8 cellular contexts compared by ENCODE assay signal in the genomic region with DNA sequence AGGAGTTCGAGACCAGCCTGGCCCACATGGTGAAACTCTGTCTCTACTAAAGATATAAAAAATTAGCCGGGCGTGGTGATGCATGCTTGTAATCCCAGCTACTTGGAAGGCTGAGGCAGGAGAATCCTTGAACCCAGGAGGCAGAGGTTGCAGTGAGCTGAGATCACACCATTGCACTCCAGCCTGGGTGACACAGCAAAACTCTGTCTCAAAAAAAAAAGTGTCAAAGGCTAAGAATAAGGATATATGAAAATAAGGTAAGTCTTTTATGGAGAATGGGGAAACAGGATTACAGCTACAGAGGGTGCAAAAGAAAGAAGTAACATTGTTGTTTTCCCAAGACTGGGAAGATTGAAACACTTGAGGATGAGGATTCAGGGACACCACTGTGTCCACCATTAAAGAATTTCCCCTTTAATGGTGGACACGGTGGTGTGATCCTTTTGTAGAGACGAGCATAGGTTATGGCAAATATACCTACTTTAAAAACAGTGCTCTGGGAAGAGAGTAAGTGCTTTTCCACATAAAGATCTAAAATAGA. TPM values are rescaled to one million over a fixed set of nuclear protein-coding genes. Genes with fewer than 3 reads are reported as not detected.
DNase-seq lines count a peak whose midpoint lies in the region; ATAC-seq and TF ChIP-seq lines count a peak whose summit lies in the region.
"Not testable (repeated sequence)": the region's sequence is repeated elsewhere in the genome, so short reads cannot be mapped to it uniquely, and the experiment has no call there.

No MANE protein-coding gene starts in this region.

- peak overlapping the region; percentile 97 for H3K4me3 Mint-ChIP-seq in CD8-positive, alpha-beta T cell
- H3K4me3 Mint-ChIP-seq in T-cell (peak overlapping the region; percentile 87 to 98 (median 90)), MCF 10A (ENCODE audit: unreplicated experiment) (peak overlapping the region; percentile 97), neural crest cell (peak overlapping the region; percentile 95)
- H3K4me3 Mint-ChIP-seq in activated T-helper 1 cell treated with anti-CD3 and anti-CD28 coated beads, Interleukin-12 subunit alpha, Interleukin-12 subunit beta, Interleukin-2, Interleukin-4 antibody, amounts not matched to agents 30 ng/mL and 10 ng/mL and 1 ng/mL, durations not matched to agents 14 hours and 24 hours and 36 hours = peak overlapping the region; percentile 90

- WGBS in hepatocyte (ENCODE audit: low lambda C conversion rate, missing lambda C conversion rate) = 95% methylated on average over 5 of the region's 5 CpGs

- H3K9me3 ChIP-seq in CD8-positive, alpha-beta T cell (ENCODE audit: low read length); Karpas-422 (ENCODE audit: low read length); hepatocyte (ENCODE audit: low read depth); subcutaneous abdominal adipose tissue (ENCODE audit: control insufficient read depth in 5 of 5, low read length in 5 of 5): not testable (repeated sequence)

- H3K4me1 ChIP-seq in CD8-positive, alpha-beta T cell (ENCODE audit: insufficient read depth, low read length) = peaks cover 26% of the 10 kb centered on the region
- H3K4me1 ChIP-seq in Karpas-422 (ENCODE audit: low read length) = peaks cover 31% of the 10 kb centered on the region
- H3K4me1 ChIP-seq in hepatocyte (ENCODE audit: insufficient read depth) = peaks cover 24% of the 10 kb centered on the region
- H3K4me1 ChIP-seq in subcutaneous abdominal adipose tissue (ENCODE audit: control insufficient read depth in 5 of 5, insufficient read depth in 5 of 5, low read length in 5 of 5) = peaks cover 0 to 54% (median 44%) of the 10 kb centered on the region in 5 donors

- not testable (repeated sequence) for ATAC-seq in CD8-positive, alpha-beta T cell; T-cell (replicated peaks in 1 of 4)

- H2AFZ ChIP-seq in Karpas-422 (ENCODE audit: low read length) (peak overlapping the region; percentile 71; the same call in 1 of the 2 replicates), hepatocyte (peak overlapping the region; percentile 65)

- CTCF ChIA-PET in CD8-positive, alpha-beta T cell (lab: Charles Lee) = interaction anchor here (1.3 to 5.2 kb wide), 8 partner anchors 9 to 323 kb away, joined by 4 to 44 read pairs (median 16); no protein-coding TSS in a partner anchor
- CTCF ChIA-PET in T-cell (lab: Charles Lee) = interaction anchor here (0.9 to 5.4 kb wide), 14 partner anchors 13 to 342 kb away, joined by 3 to 65 read pairs (median 6); a partner anchor contains a TSS
- CTCF ChIA-PET in MCF 10A (lab: Yijun Ruan, JAX) = interaction anchor here (0.6 to 4.0 kb wide), 12 partner anchors 7 to 381 kb away, joined by 3 to 43 read pairs (median 4); no protein-coding TSS in a partner anchor

- BruUV-seq in MCF 10A (replicated peaks; lab: Mats Ljungman, UMichigan) = not testable (repeated sequence)

- not testable (repeated sequence) for DNase-seq in CD8-positive, alpha-beta T cell; Karpas-422; T-cell; activated T-helper 1 cell treated with anti-CD3 and anti-CD28 coated beads, Interleukin-12 subunit alpha, Interleukin-12 subunit beta, Interleukin-2, Interleukin-4 antibody, amounts not matched to agents 30 ng/mL and 10 ng/mL and 1 ng/mL, durations not matched to agents 14 hours and 24 hours and 36 hours (ENCODE audit: low spot score); MCF 10A (ENCODE audit: unreplicated experiment); hepatocyte (ENCODE audit: low spot score); neural crest cell (ENCODE audit: low read depth, low spot score)

- not testable (repeated sequence) for H3K9me2 ChIP-seq in Karpas-422 (replicated peaks; ENCODE audit: insufficient read depth, low read length); hepatocyte (replicated peaks; ENCODE audit: insufficient read depth)

- POLR2A ChIA-PET in CD8-positive, alpha-beta T cell (lab: Charles Lee) = interaction anchor here (0.6 to 5.6 kb wide), 7 partner anchors 13 to 307 kb away, joined by 3 to 54 read pairs (median 8); a partner anchor contains a TSS
- POLR2A ChIA-PET in T-cell (lab: Charles Lee) (interaction anchor here (0.5 to 1.3 kb wide), 4 partner anchors 32 to 1981 kb away, joined by 3 to 10 read pairs (median 4); a partner anchor contains a TSS), MCF 10A (lab: Yijun Ruan, JAX) (interaction anchor here (0.7 to 4.5 kb wide), 14 partner anchors 8 to 627 kb away, joined by 3 to 122 read pairs (median 4); a partner anchor contains a TSS)

- H3K4me2 ChIP-seq in Karpas-422 (ENCODE audit: low read depth, low read length, poor library complexity, severe bottlenecking) (peak overlapping the region; percentile 91), hepatocyte (peak overlapping the region; percentile 88)

- peaks cover 44% of the 10 kb centered on the region for H3K4me1 Mint-ChIP-seq in CD8-positive, alpha-beta T cell (ENCODE audit: low read depth)
- H3K4me1 Mint-ChIP-seq in T-cell (peaks cover 36 to 53% (median 42%) of the 10 kb centered on the region in 3 donors), MCF 10A (ENCODE audit: insufficient read depth, unreplicated experiment) (peaks cover 29% of the 10 kb centered on the region), neural crest cell (peaks cover 32% of the 10 kb centered on the region)
- peaks cover 40% of the 10 kb centered on the region for H3K4me1 Mint-ChIP-seq in activated T-helper 1 cell treated with anti-CD3 and anti-CD28 coated beads, Interleukin-12 subunit alpha, Interleukin-12 subunit beta, Interleukin-2, Interleukin-4 antibody, amounts not matched to agents 30 ng/mL and 10 ng/mL and 1 ng/mL, durations not matched to agents 14 hours and 24 hours and 36 hours (ENCODE audit: low read depth)

- H3K4me3 ChIP-seq in CD8-positive, alpha-beta T cell (ENCODE audit: low read depth, low read length); hepatocyte: not testable (repeated sequence)
- H3K4me3 ChIP-seq in Karpas-422 (ENCODE audit: low read length) = peak overlapping the region; percentile 93
- peak overlapping the region in 4 of 5 donors; percentile 5 to 95 (median 88) for H3K4me3 ChIP-seq in subcutaneous abdominal adipose tissue (ENCODE audit: low read depth in 1 of 5, low read length in 5 of 5)

- H3K9me3 Mint-ChIP-seq in CD8-positive, alpha-beta T cell; T-cell; activated T-helper 1 cell treated with anti-CD3 and anti-CD28 coated beads, Interleukin-12 subunit alpha, Interleukin-12 subunit beta, Interleukin-2, Interleukin-4 antibody, amounts not matched to agents 30 ng/mL and 10 ng/mL and 1 ng/mL, durations not matched to agents 14 hours and 24 hours and 36 hours; MCF 10A (ENCODE audit: unreplicated experiment); neural crest cell: not testable (repeated sequence)

- intact Hi-C loops in CD8-positive, alpha-beta T cell (cut with DNase I, micrococcal nuclease) = loop anchor here (10.0 kb wide), 10 partner anchors 198 to 1982 kb away; a partner anchor contains a TSS
- intact Hi-C loops in activated T-helper 1 cell treated with anti-CD3 and anti-CD28 coated beads, Interleukin-12 subunit alpha, Interleukin-12 subunit beta, Interleukin-2, Interleukin-4 antibody, amounts not matched to agents 30 ng/mL and 10 ng/mL and 1 ng/mL, durations not matched to agents 14 hours and 24 hours and 36 hours (cut with micrococcal nuclease) = loop anchor here (5.0 to 10.0 kb wide), 2 partner anchors 998 to 1979 kb away; a partner anchor contains a TSS
- intact Hi-C loops in MCF 10A (cut with micrococcal nuclease) = loop anchor here (10.0 kb wide), 1 partner anchor 382 kb away; no protein-coding TSS in a partner anchor

- not testable (repeated sequence) for H3K27ac ChIP-seq in CD8-positive, alpha-beta T cell (ENCODE audit: low read depth, low read length); hepatocyte
- H3K27ac ChIP-seq in Karpas-422 (ENCODE audit: low read length) (peak overlapping the region; percentile 87; the same call in 1 of the 2 replicates), subcutaneous abdominal adipose tissue (ENCODE audit: low read depth, low read length) (peak overlapping the region; percentile 100)

- TF ChIP-seq CTCF in CD8-positive, alpha-beta T cell (IDR thresholded peaks at IDR 0.05); MCF 10A (IDR thresholded peaks at IDR 0.05; ENCODE audit: unreplicated experiment); hepatocyte (IDR thresholded peaks at IDR 0.05; ENCODE audit: poor library complexity); neural crest cell (conservative IDR thresholded peaks at IDR 0.05): not testable (repeated sequence)

- H3K9ac ChIP-seq in Karpas-422 (ENCODE audit: low read length) (peak overlapping the region; percentile 92), subcutaneous abdominal adipose tissue (ENCODE audit: low read length in 5 of 5) (peak overlapping the region in 2 of 5 donors; percentile 99)

- not testable (repeated sequence) for H4K20me1 ChIP-seq in Karpas-422 (ENCODE audit: insufficient read depth, low read depth, low read length)
- H4K20me1 ChIP-seq in hepatocyte (ENCODE audit: insufficient read depth, poor library complexity, severe bottlenecking) = peaks cover 23% of the 10 kb centered on the region

- not testable (repeated sequence) for H3K36me3 ChIP-seq in CD8-positive, alpha-beta T cell (ENCODE audit: insufficient read depth, low read length); Karpas-422 (ENCODE audit: insufficient read depth, low read length); hepatocyte (replicated peaks; ENCODE audit: insufficient read depth, low read depth); subcutaneous abdominal adipose tissue (ENCODE audit: control insufficient read depth in 5 of 5, insufficient read depth in 5 of 5, low read length in 5 of 5)

- not testable (repeated sequence) for H3K27me3 Mint-ChIP-seq in CD8-positive, alpha-beta T cell (ENCODE audit: low read depth); T-cell; activated T-helper 1 cell treated with anti-CD3 and anti-CD28 coated beads, Interleukin-12 subunit alpha, Interleukin-12 subunit beta, Interleukin-2, Interleukin-4 antibody, amounts not matched to agents 30 ng/mL and 10 ng/mL and 1 ng/mL, durations not matched to agents 14 hours and 24 hours and 36 hours (ENCODE audit: insufficient read depth); MCF 10A (ENCODE audit: insufficient read depth, unreplicated experiment); neural crest cell (ENCODE audit: low read depth)

- H3K27ac Mint-ChIP-seq in CD8-positive, alpha-beta T cell = peak overlapping the region; percentile 88
- peak overlapping the region; percentile 96 to 97 for H3K27ac Mint-ChIP-seq in T-cell
- H3K27ac Mint-ChIP-seq in activated T-helper 1 cell treated with anti-CD3 and anti-CD28 coated beads, Interleukin-12 subunit alpha, Interleukin-12 subunit beta, Interleukin-2, Interleukin-4 antibody, amounts not matched to agents 30 ng/mL and 10 ng/mL and 1 ng/mL, durations not matched to agents 14 hours and 24 hours and 36 hours = peak overlapping the region; percentile 96
- peak overlapping the region; percentile 99 for H3K27ac Mint-ChIP-seq in MCF 10A (ENCODE audit: low read depth, unreplicated experiment)
- H3K27ac Mint-ChIP-seq in neural crest cell (ENCODE audit: unreplicated experiment) = not testable (repeated sequence)

- peaks cover 17% of the 10 kb centered on the region for H3K36me3 Mint-ChIP-seq in CD8-positive, alpha-beta T cell
- H3K36me3 Mint-ChIP-seq in T-cell; neural crest cell (ENCODE audit: low read depth): not testable (repeated sequence)
- peaks cover 15% of the 10 kb centered on the region for H3K36me3 Mint-ChIP-seq in activated T-helper 1 cell treated with anti-CD3 and anti-CD28 coated beads, Interleukin-12 subunit alpha, Interleukin-12 subunit beta, Interleukin-2, Interleukin-4 antibody, amounts not matched to agents 30 ng/mL and 10 ng/mL and 1 ng/mL, durations not matched to agents 14 hours and 24 hours and 36 hours (ENCODE audit: low read depth)
- peaks cover 20% of the 10 kb centered on the region for H3K36me3 Mint-ChIP-seq in MCF 10A (ENCODE audit: insufficient read depth, unreplicated experiment)

- not testable (repeated sequence) for H3K27me3 ChIP-seq in CD8-positive, alpha-beta T cell (ENCODE audit: insufficient read depth, low read length); Karpas-422 (ENCODE audit: low read length); hepatocyte; subcutaneous abdominal adipose tissue (ENCODE audit: control insufficient read depth in 5 of 5, insufficient read depth in 4 of 5, low read length in 5 of 5)

- H3K79me2 ChIP-seq in Karpas-422 (ENCODE audit: low read length) (peaks cover 33% of the 10 kb centered on the region), hepatocyte (peaks cover 29% of the 10 kb centered on the region)

RNA-seq across cellular contexts. Expression of a gene that starts 1.4 kb away (rescaled TPM):
- total RNA-seq in CD8-positive, alpha-beta T cell = 10 to 100 TPM; 47.5 to 56.5 TPM
- 33.4 and 56.6 TPM in 2 replicates for total RNA-seq in Karpas-422 (2014; rRNA removed; shearing (Covaris generic); ENCODE audit: low replicate concordance)
- total RNA-seq in T-cell = 10 to 100 TPM; 42.2 to 48.0 (median 45.8) TPM
- 63.4 and 66.8 TPM in 2 replicates for total RNA-seq in activated T-helper 1 cell treated with anti-CD3 and anti-CD28 coated beads, Interleukin-12 subunit alpha, Interleukin-12 subunit beta, Interleukin-2, Interleukin-4 antibody, amounts not matched to agents 30 ng/mL and 10 ng/mL and 1 ng/mL, durations not matched to agents 14 hours and 24 hours and 36 hours
- 108 and 123 TPM in 2 replicates for total RNA-seq in MCF 10A (2022)
- 55.1 and 59.3 TPM in 2 replicates for total RNA-seq in hepatocyte
- polyA plus RNA-seq in hepatocyte = 84.6 and 89.1 TPM in 2 replicates
- total RNA-seq in neural crest cell = 51.9 and 55.3 TPM in 2 replicates
